In the genomic region with DNA sequence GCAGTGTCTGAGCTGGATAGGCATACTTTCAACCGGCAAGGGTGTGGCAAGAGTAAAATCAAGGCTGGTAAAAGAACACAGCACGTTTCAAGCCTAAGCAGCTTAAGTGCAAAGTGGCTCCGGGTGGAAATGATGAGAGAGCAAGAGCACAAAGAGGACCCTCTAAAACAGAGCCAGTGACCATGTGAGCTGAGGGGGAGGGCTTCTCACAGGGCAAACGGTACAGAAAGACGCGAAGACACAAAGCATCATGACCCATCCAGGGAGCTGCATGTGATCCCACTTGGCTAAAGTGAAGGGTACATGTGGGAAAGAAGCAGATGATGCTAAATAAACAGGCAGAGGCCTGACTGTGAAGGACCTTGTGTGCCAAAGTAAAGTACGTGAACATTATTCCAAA, we compare ENCODE assay signal across 14 cellular contexts. TPM values are rescaled to one million over a fixed set of nuclear protein-coding genes. Genes with fewer than 3 reads are reported as not detected.
DNase-seq lines count a peak whose midpoint lies in the region; ATAC-seq, FAIRE-seq and TF ChIP-seq lines count a peak whose summit lies in the region.
"Had no signal": no experiment of that assay in that cellular context is flagged by ENCODE, and none has a peak within 500 bp of the region (broad histone marks: within the 10 kb centered on the region; RNA-seq: fewer than 3 reads in every experiment).

No MANE protein-coding gene starts in this region.

- H3K27ac ChIP-seq in SU-DHL-6 (ENCODE audit: low read depth, low read length) (peak overlapping the region; percentile 0; the same call in 1 of the 2 replicates), cardiac muscle cell (peak overlapping the region; percentile 61), psoas muscle (peak overlapping the region; percentile 64)
- H3K27ac ChIP-seq: SJSA1 had no signal

- DNase-seq in GM12891 (ENCODE audit: insufficient read length, low spot score) (no peak), cardiac muscle cell (ENCODE audit: low read depth in 1 of 2, low spot score in 1 of 2) (peak in 1 of 2 donors; percentile 11), psoas muscle (peak in 1 of 2 donors; percentile 45), DMS79 treated with DMSO at 0.1 percent for 48 hours (lab: John Stamatoyannopoulos, UW) (no peak), T-helper 9 cell (no peak), NCI-H1436 treated with DMSO at 0.1 percent for 48 hours (lab: John Stamatoyannopoulos, UW) (no peak)
- DNase-seq: activated CD4-positive, alpha-beta T cell treated with anti-CD3 and anti-CD28 coated beads, Interleukin-2, amount 10 ng/mL, durations not matched to agents 7 days and 5 days; HFFc6; MG63; NCI-H69; stimulated activated CD4-positive, alpha-beta T cell treated with anti-CD3 and anti-CD28 coated beads, Interleukin-12 subunit alpha, Interleukin-12 subunit beta, amount 100 ng/mL, for 4 hours had no signal

- ATAC-seq in psoas muscle: peak; percentile 40 to 56 (median 44)
- no peak for ATAC-seq in HG03025 (IDR thresholded peaks at IDR 0.05; ENCODE audit: low FRiP score, unreplicated experiment)

- intact Hi-C loops in psoas muscle (cut with DNase I): loop anchor here in 1 of 2 donors (10.0 kb wide), 1 partner anchor 68 kb away; no protein-coding TSS in a partner anchor

- H3K9me2 ChIP-seq in SU-DHL-6 (replicated peaks; ENCODE audit: insufficient read depth, low read length): no peaks in the 10 kb centered on the region

- peaks cover 68% of the 10 kb centered on the region for H3K79me2 ChIP-seq in SU-DHL-6 (ENCODE audit: insufficient read depth, low read length)

- no peak for TF ChIP-seq POLR2A in GM12891 (IDR thresholded peaks at IDR 0.05; ENCODE audit: low read depth, low read length)

- no peak overlapping the region for H2AFZ ChIP-seq in SU-DHL-6 (ENCODE audit: low read depth, low read length, severe bottlenecking)

- H3K27me3 ChIP-seq in SU-DHL-6 (ENCODE audit: low read length) (no peaks in the 10 kb centered on the region), cardiac muscle cell (no peaks in the 10 kb centered on the region), psoas muscle (ENCODE audit: insufficient read depth in 3 of 3, low read length in 2 of 3) (no peaks in the 10 kb centered on the region)
- H3K27me3 ChIP-seq: MG63, SJSA1 had no signal

- H3K4me1 ChIP-seq in cardiac muscle cell (ENCODE audit: low read depth) (peaks cover 26% of the 10 kb centered on the region), psoas muscle (peaks cover 57% of the 10 kb centered on the region)

- no peak overlapping the region for H3K9ac ChIP-seq in SU-DHL-6 (ENCODE audit: low read length)

- H3K9me3 ChIP-seq in SU-DHL-6 (ENCODE audit: insufficient read depth, low read length) (no peaks in the 10 kb centered on the region), cardiac muscle cell (ENCODE audit: low read depth) (no peaks in the 10 kb centered on the region), psoas muscle (no peaks in the 10 kb centered on the region)
- H3K9me3 ChIP-seq: MG63, SJSA1 had no signal

- peak; percentile 73 for FAIRE-seq in GM12891 (lab: Jason Lieb, UNC)

- H3F3A ChIP-seq in SU-DHL-6 (ENCODE audit: insufficient read depth): peaks cover 24% of the 10 kb centered on the region

- peak overlapping the region; percentile 52 for H3K4me2 ChIP-seq in SU-DHL-6 (ENCODE audit: low read depth, low read length, poor library complexity, severe bottlenecking)

- WGBS in psoas muscle, 3 donors: 29 to 58% (median 32%) methylated on average over 7 of the region's 7 CpGs

- TF ChIP-seq CTCF in SU-DHL-6 (IDR thresholded peaks at IDR 0.05; ENCODE audit: insufficient read depth, low read length, poor library complexity, severe bottlenecking) (no peak), cardiac muscle cell (IDR thresholded peaks at IDR 0.05; ENCODE audit: low read depth, low read length) (no peak), psoas muscle (IDR thresholded peaks at IDR 0.05) (no peak)

- H3K4me3 ChIP-seq in SU-DHL-6 (ENCODE audit: insufficient read depth, low read length, poor library complexity, severe bottlenecking) (no peak overlapping the region), cardiac muscle cell (no peak overlapping the region), psoas muscle (no peak overlapping the region)
- H3K4me3 ChIP-seq: MG63, SJSA1 had no signal

- H3K36me3 ChIP-seq in SU-DHL-6 (ENCODE audit: low read length) (0 out of 2 replicates have a peak, but pooled peaks cover under 1% of the 10 kb centered on the region), cardiac muscle cell (no peaks in the 10 kb centered on the region), psoas muscle (ENCODE audit: insufficient read depth in 1 of 2, low read depth in 1 of 2) (peaks cover 0 to 7% of the 10 kb centered on the region in 2 donors)
- H3K36me3 ChIP-seq: SJSA1 had no signal

- peaks cover under 1% of the 10 kb centered on the region; the same call in 1 of the 2 replicates for H4K20me1 ChIP-seq in SU-DHL-6 (ENCODE audit: low read depth, low read length)

TF ChIP-seq in GM12891, 5 proteins besides CTCF, POLR2A, EP300 and RAD21:
- TF ChIP-seq POLR2AphosphoS5 (IDR thresholded peaks at IDR 0.05; ENCODE audit: low read depth, low read length) (no peak), POU2F2 (IDR thresholded peaks at IDR 0.05; ENCODE audit: low read depth, low read length) (no peak), SPI1 (IDR thresholded peaks at IDR 0.05; ENCODE audit: low read depth, low read length) (no peak), PAX5 (IDR thresholded peaks at IDR 0.05; ENCODE audit: insufficient read depth, low read length, severe bottlenecking) (no peak), TAF1 (IDR thresholded peaks at IDR 0.05; ENCODE audit: low read depth, low read length) (no peak)

RNA-seq across cellular contexts. Expression of a gene that starts 25.7 kb away (rescaled TPM):
- 36.6 TPM for polyA plus RNA-seq in GM12891 (2012; ENCODE audit: low read depth, missing spikeins)
- total RNA-seq in cardiac muscle cell: 20.5 and 32.4 TPM in 2 replicates
- polyA plus RNA-seq in cardiac muscle cell: 53.0 and 89.7 TPM in 2 replicates
- total RNA-seq in psoas muscle: 1,000 to 10,000 TPM in 1 of 4 donors, 100 to 1,000 TPM in 2, 10 to 100 TPM in 1; 56.5 to 1,905 (median 378) TPM
- 100 to 1,000 TPM; 296 to 849 (median 675) TPM for polyA plus RNA-seq in psoas muscle

Comparison
In these comparisons a context has a peak if more than half of its experiments do, and no peak if none do; other contexts are left out.
1. H3K27ac ChIP-seq: peak in every context shown above with its lines; median percentile 64 in psoas muscle; 61 in cardiac muscle cell; 0 in SU-DHL-6.